Comparison of ENCODE assay signal across 1 cellular context in the genomic region with DNA sequence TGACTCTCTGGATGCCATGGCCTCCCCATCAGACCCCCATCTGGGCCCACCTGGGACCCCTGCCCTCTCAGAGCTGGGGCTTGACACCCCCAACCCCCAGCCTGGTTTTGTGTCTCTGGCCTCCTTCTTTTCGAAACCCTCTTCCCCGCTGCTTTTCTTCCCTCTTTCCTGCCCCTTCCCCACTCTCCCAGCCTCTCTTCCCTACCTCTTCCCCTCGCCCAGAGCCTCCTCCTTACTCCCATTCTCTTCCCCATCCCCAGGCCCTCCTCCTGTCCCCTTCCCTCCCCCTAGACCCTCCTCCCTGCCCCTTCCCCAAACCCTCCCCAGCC.
TF ChIP-seq lines count a peak whose summit lies in the region.

No MANE protein-coding gene starts in this region.

TF ChIP-seq in GM23338, 12 proteins besides CTCF, POLR2A, EP300 and RAD21 (continued from another document):
- TF ChIP-seq, protein P1, sequence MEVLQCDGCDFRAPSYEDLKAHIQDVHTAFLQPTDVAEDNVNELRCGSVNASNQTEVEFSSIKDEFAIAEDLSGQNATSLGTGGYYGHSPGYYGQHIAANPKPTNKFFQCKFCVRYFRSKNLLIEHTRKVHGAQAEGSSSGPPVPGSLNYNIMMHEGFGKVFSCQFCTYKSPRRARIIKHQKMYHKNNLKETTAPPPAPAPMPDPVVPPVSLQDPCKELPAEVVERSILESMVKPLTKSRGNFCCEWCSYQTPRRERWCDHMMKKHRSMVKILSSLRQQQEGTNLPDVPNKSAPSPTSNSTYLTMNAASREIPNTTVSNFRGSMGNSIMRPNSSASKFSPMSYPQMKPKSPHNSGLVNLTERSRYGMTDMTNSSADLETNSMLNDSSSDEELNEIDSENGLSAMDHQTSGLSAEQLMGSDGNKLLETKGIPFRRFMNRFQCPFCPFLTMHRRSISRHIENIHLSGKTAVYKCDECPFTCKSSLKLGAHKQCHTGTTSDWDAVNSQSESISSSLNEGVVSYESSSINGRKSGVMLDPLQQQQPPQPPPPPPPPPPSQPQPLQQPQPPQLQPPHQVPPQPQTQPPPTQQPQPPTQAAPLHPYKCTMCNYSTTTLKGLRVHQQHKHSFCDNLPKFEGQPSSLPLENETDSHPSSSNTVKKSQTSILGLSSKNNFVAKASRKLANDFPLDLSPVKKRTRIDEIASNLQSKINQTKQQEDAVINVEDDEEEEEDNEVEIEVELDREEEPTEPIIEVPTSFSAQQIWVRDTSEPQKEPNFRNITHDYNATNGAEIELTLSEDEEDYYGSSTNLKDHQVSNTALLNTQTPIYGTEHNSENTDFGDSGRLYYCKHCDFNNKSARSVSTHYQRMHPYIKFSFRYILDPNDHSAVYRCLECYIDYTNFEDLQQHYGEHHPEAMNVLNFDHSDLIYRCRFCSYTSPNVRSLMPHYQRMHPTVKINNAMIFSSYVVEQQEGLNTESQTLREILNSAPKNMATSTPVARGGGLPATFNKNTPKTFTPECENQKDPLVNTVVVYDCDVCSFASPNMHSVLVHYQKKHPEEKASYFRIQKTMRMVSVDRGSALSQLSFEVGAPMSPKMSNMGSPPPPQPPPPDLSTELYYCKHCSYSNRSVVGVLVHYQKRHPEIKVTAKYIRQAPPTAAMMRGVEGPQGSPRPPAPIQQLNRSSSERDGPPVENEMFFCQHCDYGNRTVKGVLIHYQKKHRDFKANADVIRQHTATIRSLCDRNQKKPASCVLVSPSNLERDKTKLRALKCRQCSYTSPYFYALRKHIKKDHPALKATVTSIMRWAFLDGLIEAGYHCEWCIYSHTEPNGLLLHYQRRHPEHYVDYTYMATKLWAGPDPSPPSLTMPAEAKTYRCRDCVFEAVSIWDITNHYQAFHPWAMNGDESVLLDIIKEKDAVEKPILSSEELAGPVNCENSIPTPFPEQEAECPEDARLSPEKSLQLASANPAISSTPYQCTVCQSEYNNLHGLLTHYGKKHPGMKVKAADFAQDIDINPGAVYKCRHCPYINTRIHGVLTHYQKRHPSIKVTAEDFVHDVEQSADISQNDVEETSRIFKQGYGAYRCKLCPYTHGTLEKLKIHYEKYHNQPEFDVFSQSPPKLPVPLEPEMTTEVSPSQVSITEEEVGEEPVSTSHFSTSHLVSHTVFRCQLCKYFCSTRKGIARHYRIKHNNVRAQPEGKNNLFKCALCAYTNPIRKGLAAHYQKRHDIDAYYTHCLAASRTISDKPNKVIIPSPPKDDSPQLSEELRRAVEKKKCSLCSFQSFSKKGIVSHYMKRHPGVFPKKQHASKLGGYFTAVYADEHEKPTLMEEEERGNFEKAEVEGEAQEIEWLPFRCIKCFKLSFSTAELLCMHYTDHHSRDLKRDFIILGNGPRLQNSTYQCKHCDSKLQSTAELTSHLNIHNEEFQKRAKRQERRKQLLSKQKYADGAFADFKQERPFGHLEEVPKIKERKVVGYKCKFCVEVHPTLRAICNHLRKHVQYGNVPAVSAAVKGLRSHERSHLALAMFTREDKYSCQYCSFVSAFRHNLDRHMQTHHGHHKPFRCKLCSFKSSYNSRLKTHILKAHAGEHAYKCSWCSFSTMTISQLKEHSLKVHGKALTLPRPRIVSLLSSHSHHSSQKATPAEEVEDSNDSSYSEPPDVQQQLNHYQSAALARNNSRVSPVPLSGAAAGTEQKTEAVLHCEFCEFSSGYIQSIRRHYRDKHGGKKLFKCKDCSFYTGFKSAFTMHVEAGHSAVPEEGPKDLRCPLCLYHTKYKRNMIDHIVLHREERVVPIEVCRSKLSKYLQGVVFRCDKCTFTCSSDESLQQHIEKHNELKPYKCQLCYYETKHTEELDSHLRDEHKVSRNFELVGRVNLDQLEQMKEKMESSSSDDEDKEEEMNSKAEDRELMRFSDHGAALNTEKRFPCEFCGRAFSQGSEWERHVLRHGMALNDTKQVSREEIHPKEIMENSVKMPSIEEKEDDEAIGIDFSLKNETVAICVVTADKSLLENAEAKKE (CRISPR knock-in tag; IDR thresholded peaks at IDR 0.05) = no peak
- TF ChIP-seq, protein P2, sequence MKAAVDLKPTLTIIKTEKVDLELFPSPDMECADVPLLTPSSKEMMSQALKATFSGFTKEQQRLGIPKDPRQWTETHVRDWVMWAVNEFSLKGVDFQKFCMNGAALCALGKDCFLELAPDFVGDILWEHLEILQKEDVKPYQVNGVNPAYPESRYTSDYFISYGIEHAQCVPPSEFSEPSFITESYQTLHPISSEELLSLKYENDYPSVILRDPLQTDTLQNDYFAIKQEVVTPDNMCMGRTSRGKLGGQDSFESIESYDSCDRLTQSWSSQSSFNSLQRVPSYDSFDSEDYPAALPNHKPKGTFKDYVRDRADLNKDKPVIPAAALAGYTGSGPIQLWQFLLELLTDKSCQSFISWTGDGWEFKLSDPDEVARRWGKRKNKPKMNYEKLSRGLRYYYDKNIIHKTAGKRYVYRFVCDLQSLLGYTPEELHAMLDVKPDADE (IDR thresholded peaks at IDR 0.05) = no peak
